Comparison of ENCODE assay signal across 29 cellular contexts in the genomic region with DNA sequence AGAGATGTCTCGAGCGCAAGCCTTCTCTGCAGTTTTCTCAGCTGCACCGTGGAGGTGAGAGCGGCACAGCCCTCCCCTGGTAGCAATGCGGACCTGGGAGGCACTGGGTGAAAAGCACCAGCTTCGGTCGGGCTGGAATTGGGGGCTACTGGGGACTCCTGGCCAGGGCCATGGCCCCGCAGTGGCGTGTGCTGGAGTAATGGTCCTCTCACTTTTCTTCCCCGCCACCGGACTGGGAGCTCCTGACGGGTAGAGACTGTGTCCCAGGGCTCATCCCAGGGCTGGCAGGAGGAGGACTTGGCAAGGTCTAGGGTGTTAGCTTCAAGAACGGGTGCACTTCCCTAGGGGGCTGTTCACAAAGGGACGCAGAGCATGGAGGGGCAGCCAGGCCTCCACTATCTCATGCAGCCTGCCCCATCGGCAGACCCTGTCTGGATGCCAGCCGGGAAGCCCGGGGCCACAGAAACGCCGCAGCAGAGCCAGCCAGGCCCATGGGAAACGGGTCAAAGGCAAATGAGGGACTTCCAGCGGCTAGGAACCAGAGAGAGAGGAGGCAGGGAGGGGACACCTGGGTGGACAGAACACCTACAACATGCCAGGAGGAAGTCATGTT.
"Had no signal": no experiment of that assay in that cellular context is flagged by ENCODE, and none has a peak within 500 bp of the region (broad histone marks: within the 10 kb centered on the region; RNA-seq: fewer than 3 reads in every experiment).

No MANE protein-coding gene starts in this region.

- DNase-seq: activated CD4-positive, alpha-beta T cell treated with anti-CD3 and anti-CD28 coated beads for 4 hours; activated CD4-positive, alpha-beta T cell treated with anti-CD3 and anti-CD28 coated beads, Interleukin-2, amount 50 U/mL, for 1 hour; activated CD4-positive, alpha-beta T cell treated with anti-CD3 and anti-CD28 coated beads, Interleukin-2, amount 50 U/mL, for 48 hours; activated CD4-positive, CD25-positive, alpha-beta regulatory T cell; activated CD4-positive, CD25-positive, alpha-beta regulatory T cell treated with anti-CD3 and anti-CD28 coated beads, Interleukin-2, amount 50 U/mL, for 72 hours; activated CD8-positive, alpha-beta memory T cell treated with anti-CD3 and anti-CD28 coated beads for 24 hours; activated CD8-positive, alpha-beta T cell treated with anti-CD3 and anti-CD28 coated beads for 36 hours; activated effector memory CD4-positive, alpha-beta T cell treated with Interleukin-2 at 50 U/mL for 16 hours; activated gamma-delta T cell treated with Interleukin-2 at 50 U/mL for 16 hours; activated naive CD4-positive, alpha-beta T cell treated with anti-CD3 and anti-CD28 coated beads for 36 hours; activated naive CD8-positive, alpha-beta T cell treated with anti-CD3 and anti-CD28 coated beads for 36 hours; activated naive CD8-positive, alpha-beta T cell treated with anti-CD3 and anti-CD28 coated beads, Interleukin-2, amount 50 U/mL, for 24 hours; activated T-cell treated with anti-CD3 and anti-CD28 coated beads, Interleukin-2, amount 50 U/mL, for 4 hours; adrenal gland; amygdala; aorta; body of pancreas; caudate nucleus; cortex of kidney; dermis blood vessel endothelial cell; effector CD4-positive, alpha-beta T cell; foreskin keratinocyte; gastrocnemius medialis; glutamatergic neuron; heart left ventricle; T-helper 2 cell had no signal

- H3K9me3 ChIP-seq: adrenal gland, body of pancreas, gastrocnemius medialis, heart left ventricle had no signal

- H3K27me3 ChIP-seq: adrenal gland, body of pancreas, gastrocnemius medialis had no signal

- ATAC-seq: activated CD8-positive, alpha-beta T cell treated with anti-CD3 and anti-CD28 coated beads for 36 hours; activated naive CD8-positive, alpha-beta T cell treated with anti-CD3 and anti-CD28 coated beads, Interleukin-2, amount 50 U/mL, for 24 hours; activated T-cell treated with anti-CD3 and anti-CD28 coated beads, Interleukin-2, amount 50 U/mL, for 4 hours; activated T-helper 17 cell treated with anti-CD3 and anti-CD28 coated beads, Interleukin-2, amount 50 U/mL, for 72 hours; body of pancreas; esophagus mucosa; foreskin keratinocyte; gastrocnemius medialis; heart left ventricle had no signal

- FAIRE-seq: colon had no signal

- H3K4me1 ChIP-seq: adrenal gland, body of pancreas, foreskin keratinocyte, gastrocnemius medialis, heart left ventricle had no signal

- H3K4me3 ChIP-seq: adrenal gland, body of pancreas, gastrocnemius medialis, heart left ventricle had no signal

- H3K27ac ChIP-seq: adrenal gland, body of pancreas, foreskin keratinocyte, gastrocnemius medialis, heart left ventricle had no signal

- H3K36me3 ChIP-seq: adrenal gland, gastrocnemius medialis, heart left ventricle had no signal
